ENCODE assay signal across 8 cellular contexts in genomic region chr6:53335224-53335994, GRCh38. TPM values are rescaled to one million over a fixed set of nuclear protein-coding genes. Genes with fewer than 3 reads are reported as not detected.
A peak's percentile ranks its signal among the peaks of the same experiment; 100 is the strongest.
DNase-seq lines count a peak whose midpoint lies in the region; ATAC-seq and TF ChIP-seq lines count a peak whose summit lies in the region.

No MANE protein-coding gene starts in this region.

- intact Hi-C loops in testis (cut with DNase I; ENCODE audit: low total_unique reads), result no loop called here

- H3K36me3 ChIP-seq in testis (ENCODE audit: low read depth, missing control alignments), result no peaks in the 10 kb centered on the region

- peak; percentile 84 for ATAC-seq in HG03196 (IDR thresholded peaks at IDR 0.05; ENCODE audit: unreplicated experiment)
- ATAC-seq in esophagus mucosa, result peak; percentile 74

- H3K4me3 ChIP-seq in testis, result no peak overlapping the region

- TF ChIP-seq POLR2A in testis (IDR thresholded peaks at IDR 0.05), result no peak

- H3K9me3 ChIP-seq in testis, result no peaks in the 10 kb centered on the region

- H3K27me3 ChIP-seq in testis, result no peaks in the 10 kb centered on the region

- no peak overlapping the region for H3K27ac ChIP-seq in testis

- WGBS in testis, 2 donors, result 78 to 81% methylated on average over 12 of the region's 12 CpGs

- DNase-seq in NCI-H1417 (lab: John Stamatoyannopoulos, UW), result peak in 2 of 3 experiments; percentile 10 to 12
- DNase-seq in NCI-H1417 treated with DMSO at 0.1 percent for 48 hours (lab: John Stamatoyannopoulos, UW), result no peak
- peak; percentile 59 to 72 for DNase-seq in activated CD4-positive, alpha-beta T cell treated with anti-CD3 and anti-CD28 coated beads for 4 hours
- DNase-seq in stimulated activated CD8-positive, alpha-beta memory T cell treated with anti-CD3 and anti-CD28 coated beads, Interleukin-15, amount 100 ng/mL, for 1 hour (ENCODE audit: low read depth), result peak; percentile 29
- no peak for DNase-seq in testis
- no peak for DNase-seq in D341Med (ENCODE audit: low spot score)

- peaks cover 9% of the 10 kb centered on the region for H3K4me1 ChIP-seq in testis

- no peak for TF ChIP-seq CTCF in testis (IDR thresholded peaks at IDR 0.05)

RNA-seq across cellular contexts. Expression of gene ELOVL5, which starts 13.3 kb away (rescaled TPM):
- total RNA-seq in esophagus mucosa (33.1 TPM), testis (100 to 1,000 TPM; 206 to 214 TPM)
- polyA plus RNA-seq in testis (ENCODE audit: insufficient read depth, low read depth, low replicate concordance), result 190 TPM

Comparison
In these comparisons a context has a peak if more than half of its experiments do, and no peak if none do; other contexts are left out.
1. DNase-seq: peak in NCI-H1417 (2 of 3), activated CD4-positive, alpha-beta T cell treated with anti-CD3 and anti-CD28 coated beads for 4 hours (2 of 2) and stimulated activated CD8-positive, alpha-beta memory T cell treated with anti-CD3 and anti-CD28 coated beads, Interleukin-15, amount 100 ng/mL, for 1 hour (single experiment); none in NCI-H1417 treated with DMSO at 0.1 percent for 48 hours (single experiment), testis (single experiment) and D341Med (single experiment).